3 cellular contexts compared by ENCODE assay signal in the genomic region with DNA sequence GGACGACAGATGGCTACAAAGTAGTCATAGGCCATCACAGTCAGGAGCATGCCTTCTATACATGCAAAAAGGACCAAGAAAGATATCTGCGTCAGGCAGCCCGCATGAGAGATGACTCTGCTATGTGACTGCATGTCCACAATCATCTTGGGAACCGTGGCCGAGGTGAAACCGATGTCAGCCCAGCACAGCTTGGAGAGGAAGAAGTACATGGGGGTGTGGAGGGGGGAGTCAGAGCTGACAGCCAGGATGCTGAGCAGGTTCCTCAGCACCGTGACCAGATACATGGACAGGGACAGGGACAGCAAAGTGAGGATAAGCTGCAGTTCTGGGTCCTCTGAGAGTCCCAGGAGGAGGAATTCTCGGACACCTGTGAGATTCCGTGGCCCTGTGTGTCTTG. TPM values are rescaled to one million over a fixed set of nuclear protein-coding genes. Genes with fewer than 3 reads are reported as not detected.
"Had no signal": no experiment of that assay in that cellular context is flagged by ENCODE, and none has a peak within 500 bp of the region (broad histone marks: within the 10 kb centered on the region; RNA-seq: fewer than 3 reads in every experiment).

No MANE protein-coding gene starts in this region.

RNA-seq across cellular contexts. Expression of a gene that starts 48.6 kb away (rescaled TPM):
- total RNA-seq: subcutaneous adipose tissue, thoracic aorta, tibial nerve had no signal
